ENCODE assay signal across 8 cellular contexts in genomic region chr14:31024577-31025334, GRCh38. TPM values are rescaled to one million over a fixed set of nuclear protein-coding genes. Genes with fewer than 3 reads are reported as not detected.
A peak's percentile ranks its signal among the peaks of the same experiment; 100 is the strongest.
DNase-seq lines count a peak whose midpoint lies in the region; ATAC-seq and TF ChIP-seq lines count a peak whose summit lies in the region.

No MANE protein-coding gene starts in this region.

- H3K36me3 ChIP-seq in ACC112 (ENCODE audit: insufficient read depth, low read length) (peaks cover 17% of the 10 kb centered on the region), testis (ENCODE audit: low read depth, missing control alignments) (no peaks in the 10 kb centered on the region)

- WGBS in testis, 2 donors, result 2 to 4% methylated on average over 11 of the region's 11 CpGs

- TF ChIP-seq POLR2A in testis (IDR thresholded peaks at IDR 0.05), result no peak

- TF ChIP-seq CTCF in HFF-Myc (IDR thresholded peaks at IDR 0.05; ENCODE audit: low read depth, low read length, missing control alignments) (no peak), testis (IDR thresholded peaks at IDR 0.05) (no peak)

- H3K4me1 ChIP-seq in ACC112 (ENCODE audit: control insufficient read depth, insufficient read depth, low read length, unreplicated experiment) (peaks cover 28% of the 10 kb centered on the region), testis (peaks cover 17% of the 10 kb centered on the region)

- DNase-seq in HFF-Myc (ENCODE audit: extremely low read depth, low read depth) (no peak), amniotic epithelial cell (ENCODE audit: low read depth) (peak; percentile 46), testis (no peak), NCI-H2171 treated with DMSO at 0.1 percent for 48 hours (lab: John Stamatoyannopoulos, UW) (no peak), H4 (ENCODE audit: low spot score) (no peak)

- peaks cover 76% of the 10 kb centered on the region for H3K79me2 ChIP-seq in ACC112 (ENCODE audit: control insufficient read depth, insufficient read depth, low read length, unreplicated experiment)

- ATAC-seq in HG03439 (IDR thresholded peaks at IDR 0.05; ENCODE audit: unreplicated experiment), result no peak

- peak overlapping the region; percentile 84 for H2AFZ ChIP-seq in ACC112 (ENCODE audit: low read length, unreplicated experiment)

- H3K4me3 ChIP-seq in ACC112 (ENCODE audit: low read depth, low read length), result peak overlapping the region; percentile 87
- peak overlapping the region; percentile 94 for H3K4me3 ChIP-seq in HFF-Myc (replicated peaks; ENCODE audit: low read depth, low read length)
- H3K4me3 ChIP-seq in testis, result peak overlapping the region; percentile 99

- H3K27me3 ChIP-seq in ACC112 (ENCODE audit: insufficient read depth, low read length) (no peaks in the 10 kb centered on the region), layer of hippocampus (ENCODE audit: control insufficient read depth, insufficient read depth, low read length) (no peaks in the 10 kb centered on the region), testis (no peaks in the 10 kb centered on the region)

- intact Hi-C loops in testis (cut with DNase I; ENCODE audit: low total_unique reads), result no loop called here

- H3K9me3 ChIP-seq in testis, result no peaks in the 10 kb centered on the region

- peak overlapping the region; percentile 97; the same call in 1 of the 2 replicates for H3K27ac ChIP-seq in ACC112 (ENCODE audit: low read depth, low read length)
- H3K27ac ChIP-seq in layer of hippocampus (ENCODE audit: low read depth, low read length), result peak overlapping the region; percentile 92
- peak overlapping the region; percentile 100 for H3K27ac ChIP-seq in testis

RNA-seq across cellular contexts. Expression of gene AP4S1, which starts 0.7 kb away (rescaled TPM):
- total RNA-seq in testis, result 10 to 100 TPM; 18.9 to 21.5 TPM
- 41.8 TPM for polyA plus RNA-seq in testis (ENCODE audit: insufficient read depth, low read depth, low replicate concordance)
- 15.2 and 40.7 TPM in 2 replicates for total RNA-seq in H4 (2014; rRNA removed; shearing (Covaris generic))

RNA-seq across cellular contexts. Expression of gene STRN3, which starts 1.4 kb away (rescaled TPM):
- 10 to 100 TPM; 60.1 to 65.2 TPM for total RNA-seq in testis
- 35.1 TPM for polyA plus RNA-seq in testis (ENCODE audit: insufficient read depth, low read depth, low replicate concordance)
- 15.2 and 18.5 TPM in 2 replicates for total RNA-seq in H4 (2014; rRNA removed; shearing (Covaris generic))
